In genomic region chr15:69813881-69814280, GRCh38 we compare ENCODE assay signal across 16 cellular contexts.
"Had no signal": no experiment of that assay in that cellular context is flagged by ENCODE, and none has a peak within 500 bp of the region (broad histone marks: within the 10 kb centered on the region; RNA-seq: fewer than 3 reads in every experiment).

No MANE protein-coding gene starts in this region.

- H3K4me3 Mint-ChIP-seq: activated CD8-positive, alpha-beta T cell treated with anti-CD3 and anti-CD28 coated beads for 36 hours; activated naive CD8-positive, alpha-beta T cell treated with anti-CD3 and anti-CD28 coated beads for 36 hours; brain had no signal

- H3K27ac Mint-ChIP-seq: activated CD8-positive, alpha-beta T cell treated with anti-CD3 and anti-CD28 coated beads for 36 hours; activated naive CD8-positive, alpha-beta T cell treated with anti-CD3 and anti-CD28 coated beads for 36 hours had no signal

- DNase-seq: activated CD4-positive, alpha-beta T cell treated with anti-CD3 and anti-CD28 coated beads for 4 hours; activated CD8-positive, alpha-beta memory T cell treated with anti-CD3 and anti-CD28 coated beads, Interleukin-2, amount 50 U/mL, for 4 hours; activated CD8-positive, alpha-beta T cell treated with anti-CD3 and anti-CD28 coated beads for 36 hours; activated naive CD8-positive, alpha-beta T cell treated with anti-CD3 and anti-CD28 coated beads for 36 hours; effector CD8-positive, alpha-beta T cell; foreskin fibroblast; glutamatergic neuron; hypothalamus; left ventricle myocardium superior; right cardiac atrium; stimulated activated CD4-positive, alpha-beta T cell treated with anti-CD3 and anti-CD28 coated beads, Interleukin-4, amount 100 ng/mL, for 4 hours; stimulated activated CD8-positive, alpha-beta memory T cell treated with anti-CD3 and anti-CD28 coated beads, Interleukin-4, amount 100 ng/mL, for 48 hours; stimulated activated naive CD4-positive, alpha-beta T cell treated with Interleukin-2 at 50 U/mL for 16 hours; substantia nigra; WERI-Rb-1 had no signal

- H3K36me3 Mint-ChIP-seq: activated naive CD8-positive, alpha-beta T cell treated with anti-CD3 and anti-CD28 coated beads for 36 hours; brain had no signal

- ATAC-seq: activated CD8-positive, alpha-beta T cell treated with anti-CD3 and anti-CD28 coated beads for 36 hours; left ventricle myocardium superior; right cardiac atrium had no signal

- H3K9me3 Mint-ChIP-seq: activated CD8-positive, alpha-beta T cell treated with anti-CD3 and anti-CD28 coated beads for 36 hours; activated naive CD8-positive, alpha-beta T cell treated with anti-CD3 and anti-CD28 coated beads for 36 hours had no signal
